ENCODE assay signal across 1 cellular context in genomic region chr11:9362393-9362863, GRCh38.
TF ChIP-seq lines count a peak whose summit lies in the region.

No MANE protein-coding gene starts in this region.

TF ChIP-seq in K562, 482 proteins besides CTCF, POLR2A, EP300 and RAD21 (continued from another document and continues in another):
- no peak for TF ChIP-seq PRPF4 (IDR thresholded peaks at IDR 0.05; ENCODE audit: insufficient read depth, low read depth, low read length, poor library complexity, severe bottlenecking)
- peak; percentile 16; the same call in 1 of the 2 replicates for TF ChIP-seq RB1 (IDR thresholded peaks at IDR 0.05; ENCODE audit: low read depth)
- TF ChIP-seq ARID3A (IDR thresholded peaks at IDR 0.05; ENCODE audit: borderline replicate concordance, low read depth, low read length), result no peak
- 0 out of 2 replicates have a peak, but pooled peaks have one; percentile 6 for TF ChIP-seq ARID1B (IDR thresholded peaks at IDR 0.05)
- no peak for TF ChIP-seq SRF (CRISPR knock-in tag; IDR thresholded peaks at IDR 0.05)
- TF ChIP-seq RBM39 (optimal IDR thresholded peaks at IDR 0.05; ENCODE audit: low read depth, low read length), result no peak
- no peak for TF ChIP-seq NFIX (CRISPR knock-in tag; IDR thresholded peaks at IDR 0.05; ENCODE audit: low read depth)
- no peak for TF ChIP-seq MITF (IDR thresholded peaks at IDR 0.05)
- TF ChIP-seq PATZ1 (CRISPR knock-in tag; IDR thresholded peaks at IDR 0.05; ENCODE audit: borderline replicate concordance), result no peak
- no peak for TF ChIP-seq ZNF57 (CRISPR knock-in tag; IDR thresholded peaks at IDR 0.05)
- no peak for TF ChIP-seq RFX1 (IDR thresholded peaks at IDR 0.05)
- TF ChIP-seq MBD2 (IDR thresholded peaks at IDR 0.05; ENCODE audit: borderline replicate concordance, low read depth), result no peak
- no peak for TF ChIP-seq MCM2 (IDR thresholded peaks at IDR 0.05; ENCODE audit: low read depth)
- TF ChIP-seq GMEB1 (CRISPR knock-in tag; IDR thresholded peaks at IDR 0.05), result no peak
- TF ChIP-seq ZNF253 (CRISPR knock-in tag; conservative IDR thresholded peaks at IDR 0.05), result no peak
- no peak for TF ChIP-seq BCOR (IDR thresholded peaks at IDR 0.05)
- TF ChIP-seq ZNF347 (CRISPR knock-in tag; IDR thresholded peaks at IDR 0.05; ENCODE audit: low read depth), result no peak
- no peak for TF ChIP-seq ZNF134 (CRISPR knock-in tag; conservative IDR thresholded peaks at IDR 0.05)
- TF ChIP-seq DMBX1 (CRISPR knock-in tag; IDR thresholded peaks at IDR 0.05; ENCODE audit: borderline replicate concordance), result peak; percentile 54; the same call in 1 of the 2 replicates
- TF ChIP-seq ZNF592 (IDR thresholded peaks at IDR 0.05), result peak; percentile 76
- TF ChIP-seq SNRNP70 (optimal IDR thresholded peaks at IDR 0.05; ENCODE audit: low read depth, low read length), result no peak
- TF ChIP-seq HMG20A (CRISPR knock-in tag; conservative IDR thresholded peaks at IDR 0.05), result no peak
- TF ChIP-seq MLLT1 (IDR thresholded peaks at IDR 0.05), result no peak
- no peak for TF ChIP-seq ZNF785 (CRISPR knock-in tag; IDR thresholded peaks at IDR 0.05)
- no peak for TF ChIP-seq NFXL1 (CRISPR knock-in tag; IDR thresholded peaks at IDR 0.05)
- no peak for TF ChIP-seq ELF4 (CRISPR knock-in tag; IDR thresholded peaks at IDR 0.05)
- TF ChIP-seq ZNF263 (CRISPR knock-in tag; IDR thresholded peaks at IDR 0.05; ENCODE audit: borderline replicate concordance), result no peak
- peak; percentile 52; the same call in 1 of the 2 replicates for TF ChIP-seq NFRKB (IDR thresholded peaks at IDR 0.05; ENCODE audit: low read depth)
- TF ChIP-seq CUX1 (CRISPR knock-in tag; IDR thresholded peaks at IDR 0.05), result 0 out of 2 replicates have a peak, but pooled peaks have one; percentile 52
- TF ChIP-seq PCBP2 (IDR thresholded peaks at IDR 0.05; ENCODE audit: low read depth, low read length, poor library complexity, severe bottlenecking), result no peak
- no peak for TF ChIP-seq C11orf30 (IDR thresholded peaks at IDR 0.05; ENCODE audit: low read depth)
- no peak for TF ChIP-seq ZBTB34 (CRISPR knock-in tag; IDR thresholded peaks at IDR 0.05)
- TF ChIP-seq USF1 (CRISPR knock-in tag; IDR thresholded peaks at IDR 0.05), result no peak
- 0 out of 2 replicates have a peak, but pooled peaks have one; percentile 32 for TF ChIP-seq EP400 (IDR thresholded peaks at IDR 0.05)
- TF ChIP-seq SP2 (IDR thresholded peaks at IDR 0.05; ENCODE audit: extremely low read depth, low read depth, low read length, poor library complexity, severe bottlenecking), result no peak
- peak; percentile 11; the same call in 1 of the 2 replicates for TF ChIP-seq JUND (IDR thresholded peaks at IDR 0.05; ENCODE audit: borderline replicate concordance, low read depth, low read length)
- no peak for TF ChIP-seq JUND (tag; IDR thresholded peaks at IDR 0.05; ENCODE audit: borderline replicate concordance, low read depth, low read length)
- peak; percentile 95 for TF ChIP-seq ESRRA (IDR thresholded peaks at IDR 0.05; ENCODE audit: borderline replicate concordance, low read depth)
- TF ChIP-seq HDAC6 (IDR thresholded peaks at IDR 0.05; ENCODE audit: low read depth, low read length), result no peak
- TF ChIP-seq PPARD (CRISPR knock-in tag; IDR thresholded peaks at IDR 0.05), result no peak
- no peak for TF ChIP-seq TCFL5 (CRISPR knock-in tag; conservative IDR thresholded peaks at IDR 0.05)
- no peak for TF ChIP-seq CHD2 (IDR thresholded peaks at IDR 0.05; ENCODE audit: low read depth, low read length)
- TF ChIP-seq ZNF384 (IDR thresholded peaks at IDR 0.05; ENCODE audit: low read depth, low read length), result no peak
- no peak for TF ChIP-seq NR4A1 (CRISPR knock-in tag; IDR thresholded peaks at IDR 0.05)
- no peak for TF ChIP-seq NR4A1 (tag; IDR thresholded peaks at IDR 0.05)
- TF ChIP-seq TAF7 (tag; IDR thresholded peaks at IDR 0.05), result no peak
- no peak for TF ChIP-seq PTTG1 (tag; IDR thresholded peaks at IDR 0.05; ENCODE audit: low read depth)
